Comparison of ENCODE assay signal across 20 cellular contexts in the genomic region with DNA sequence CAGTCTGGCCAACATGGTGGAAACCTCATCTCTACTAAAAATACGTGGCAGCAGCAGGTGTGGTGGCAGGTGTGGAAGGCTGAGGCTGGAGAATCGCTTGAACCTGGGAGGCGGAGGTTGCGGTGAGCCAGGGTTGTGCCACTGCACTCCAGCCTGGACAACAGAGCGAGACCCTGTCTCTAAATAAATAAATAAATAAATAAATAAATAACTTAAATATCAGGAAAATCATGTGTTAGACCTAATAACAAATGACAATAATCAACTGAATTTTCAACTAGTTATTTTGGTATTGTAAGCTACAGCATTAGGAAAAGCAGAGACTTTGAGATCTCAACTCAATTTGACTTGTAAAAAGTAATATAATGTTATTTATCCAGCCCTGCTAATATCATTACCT. TPM values are rescaled to one million over a fixed set of nuclear protein-coding genes. Genes with fewer than 3 reads are reported as not detected.
DNase-seq lines count a peak whose midpoint lies in the region; ATAC-seq, FAIRE-seq and TF ChIP-seq lines count a peak whose summit lies in the region.
"Had no signal": no experiment of that assay in that cellular context is flagged by ENCODE, and none has a peak within 500 bp of the region (broad histone marks: within the 10 kb centered on the region; RNA-seq: fewer than 3 reads in every experiment).

No MANE protein-coding gene starts in this region.

- CTCF ChIA-PET in A549 (lab: Yijun Ruan, JAX): interaction anchor here (0.6 kb wide), 1 partner anchor 62 kb away, joined by 5 read pairs; no protein-coding TSS in a partner anchor
- CTCF ChIA-PET in HEK293 (lab: Yijun Ruan, JAX): no interaction called here

- ATAC-seq in A549: no peak
- ATAC-seq: CD8-positive, alpha-beta T cell had no signal

- H3K4me1 ChIP-seq in A549 (no peaks in the 10 kb centered on the region; the same call in 2 of the 3 replicates), HEK293 (ENCODE audit: control insufficient read depth, insufficient read depth, low read length) (peaks cover 8% of the 10 kb centered on the region; the same call in 1 of the 2 replicates)
- H3K4me1 ChIP-seq: Caco-2 had no signal

- no peak for TF ChIP-seq RAD21 in A549 (conservative IDR thresholded peaks at IDR 0.05 in 1 of 2, IDR thresholded peaks at IDR 0.05 in 1 of 2)

- no peaks in the 10 kb centered on the region for H3K9me3 ChIP-seq in A549
- no peaks in the 10 kb centered on the region for H3K9me3 ChIP-seq in HEK293 (ENCODE audit: control insufficient read depth, insufficient read depth, low read depth, low read length)
- H3K9me3 ChIP-seq: Caco-2 had no signal

- FAIRE-seq in A549 (lab: Jason Lieb, UNC): no peak
- FAIRE-seq: A204.1, D721Med, G401.6, GM12891, GM19239 had no signal

- intact Hi-C loops in posterior cingulate gyrus (cut with DNase I): no loop called here

- H3K4me2 ChIP-seq in A549: no peak overlapping the region
- H3K4me2 ChIP-seq: BLaER1 treated with 17β-estradiol and CSF1 and Interleukin-3, amounts not matched to agents 10 nM and 100 nM had no signal

- 97% methylated on average over 5 of the region's 5 CpGs for WGBS in A549 (ENCODE audit: missing lambda C conversion rate)

- TF ChIP-seq EP300 in A549 (IDR thresholded peaks at IDR 0.05): no peak

- peaks cover 3 to 10% of the 10 kb centered on the region in 2 experiments; a peak in 2 of 3 replicates for H3K36me3 ChIP-seq in HEK293 (ENCODE audit: control insufficient read depth in 2 of 2, insufficient read depth in 1 of 2, low read length in 2 of 2)

- no peak for TF ChIP-seq CTCF in A549 (IDR thresholded peaks at IDR 0.05)
- no peak for TF ChIP-seq CTCF in HEK293 (tag by site-specific recombination; IDR thresholded peaks at IDR 0.05)

- TF ChIP-seq POLR2A in A549 (IDR thresholded peaks at IDR 0.05; ENCODE audit: low read length): no peak

- H3K27ac ChIP-seq in A549: no peak overlapping the region
- no peak overlapping the region for H3K27ac ChIP-seq in HEK293 (ENCODE audit: extremely low read depth, low read depth, low read length)
- H3K27ac ChIP-seq: BLaER1 treated with 17β-estradiol and CSF1 and Interleukin-3, amounts not matched to agents 10 nM and 100 nM; C4-2B had no signal

- DNase-seq in A549 (ENCODE audit: low read depth in 1 of 2, low spot score in 1 of 2) (no peak), myocyte (ENCODE audit: low read depth) (peak; percentile 22), NCI-H226 (no peak), posterior cingulate gyrus (no peak)
- DNase-seq: 8988T; AML-193; Caco-2; Calu3; CD4-positive, alpha-beta T cell; CD8-positive, alpha-beta T cell; DMS79 treated with DMSO at 0.1 percent for 48 hours; GF-D8 had no signal

- POLR2A ChIA-PET in A549 (lab: Yijun Ruan, JAX): no interaction called here
- POLR2A ChIA-PET in HEK293 (lab: Yijun Ruan, JAX): no interaction called here

- H3K4me3 ChIP-seq in A549 (no peak overlapping the region), HEK293 (ENCODE audit: low read depth, low read length) (no peak overlapping the region)
- H3K4me3 ChIP-seq: BLaER1 treated with 17β-estradiol and CSF1 and Interleukin-3, amounts not matched to agents 10 nM and 100 nM had no signal

TF ChIP-seq in A549, 52 proteins besides CTCF, POLR2A, EP300 and RAD21:
- TF ChIP-seq RCOR1 (IDR thresholded peaks at IDR 0.05; ENCODE audit: low read depth, low read length) (no peak), ZC3H11A (IDR thresholded peaks at IDR 0.05) (peak; percentile 13; the same call in 1 of the 2 replicates), NPAS2 (CRISPR knock-in tag; IDR thresholded peaks at IDR 0.05; ENCODE audit: borderline replicate concordance) (no peak)
- TF ChIP-seq, protein P1, sequence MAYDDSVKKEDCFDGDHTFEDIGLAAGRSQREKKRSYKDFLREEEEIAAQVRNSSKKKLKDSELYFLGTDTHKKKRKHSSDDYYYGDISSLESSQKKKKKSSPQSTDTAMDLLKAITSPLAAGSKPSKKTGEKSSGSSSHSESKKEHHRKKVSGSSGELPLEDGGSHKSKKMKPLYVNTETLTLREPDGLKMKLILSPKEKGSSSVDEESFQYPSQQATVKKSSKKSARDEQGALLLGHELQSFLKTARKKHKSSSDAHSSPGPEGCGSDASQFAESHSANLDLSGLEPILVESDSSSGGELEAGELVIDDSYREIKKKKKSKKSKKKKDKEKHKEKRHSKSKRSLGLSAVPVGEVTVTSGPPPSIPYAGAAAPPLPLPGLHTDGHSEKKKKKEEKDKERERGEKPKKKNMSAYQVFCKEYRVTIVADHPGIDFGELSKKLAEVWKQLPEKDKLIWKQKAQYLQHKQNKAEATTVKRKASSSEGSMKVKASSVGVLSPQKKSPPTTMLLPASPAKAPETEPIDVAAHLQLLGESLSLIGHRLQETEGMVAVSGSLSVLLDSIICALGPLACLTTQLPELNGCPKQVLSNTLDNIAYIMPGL (CRISPR knock-in tag; IDR thresholded peaks at IDR 0.05; ENCODE audit: borderline replicate concordance): no peak

TF ChIP-seq in HEK293, 187 proteins besides CTCF, POLR2A, EP300 and RAD21 (continues in another document):
- 0 out of 2 replicates have a peak, but pooled peaks have one; percentile 25 for TF ChIP-seq ZNF623 (tag by site-specific recombination; IDR thresholded peaks at IDR 0.05)
- 0 out of 2 replicates have a peak, but pooled peaks have one; percentile 23 for TF ChIP-seq ZBTB8A (tag by site-specific recombination; IDR thresholded peaks at IDR 0.05)
- TF ChIP-seq, protein P2, sequence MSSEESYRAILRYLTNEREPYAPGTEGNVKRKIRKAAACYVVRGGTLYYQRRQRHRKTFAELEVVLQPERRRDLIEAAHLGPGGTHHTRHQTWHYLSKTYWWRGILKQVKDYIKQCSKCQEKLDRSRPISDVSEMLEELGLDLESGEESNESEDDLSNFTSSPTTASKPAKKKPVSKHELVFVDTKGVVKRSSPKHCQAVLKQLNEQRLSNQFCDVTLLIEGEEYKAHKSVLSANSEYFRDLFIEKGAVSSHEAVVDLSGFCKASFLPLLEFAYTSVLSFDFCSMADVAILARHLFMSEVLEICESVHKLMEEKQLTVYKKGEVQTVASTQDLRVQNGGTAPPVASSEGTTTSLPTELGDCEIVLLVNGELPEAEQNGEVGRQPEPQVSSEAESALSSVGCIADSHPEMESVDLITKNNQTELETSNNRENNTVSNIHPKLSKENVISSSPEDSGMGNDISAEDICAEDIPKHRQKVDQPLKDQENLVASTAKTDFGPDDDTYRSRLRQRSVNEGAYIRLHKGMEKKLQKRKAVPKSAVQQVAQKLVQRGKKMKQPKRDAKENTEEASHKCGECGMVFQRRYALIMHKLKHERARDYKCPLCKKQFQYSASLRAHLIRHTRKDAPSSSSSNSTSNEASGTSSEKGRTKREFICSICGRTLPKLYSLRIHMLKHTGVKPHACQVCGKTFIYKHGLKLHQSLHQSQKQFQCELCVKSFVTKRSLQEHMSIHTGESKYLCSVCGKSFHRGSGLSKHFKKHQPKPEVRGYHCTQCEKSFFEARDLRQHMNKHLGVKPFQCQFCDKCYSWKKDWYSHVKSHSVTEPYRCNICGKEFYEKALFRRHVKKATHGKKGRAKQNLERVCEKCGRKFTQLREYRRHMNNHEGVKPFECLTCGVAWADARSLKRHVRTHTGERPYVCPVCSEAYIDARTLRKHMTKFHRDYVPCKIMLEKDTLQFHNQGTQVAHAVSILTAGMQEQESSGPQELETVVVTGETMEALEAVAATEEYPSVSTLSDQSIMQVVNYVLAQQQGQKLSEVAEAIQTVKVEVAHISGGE (tag by site-specific recombination; conservative IDR thresholded peaks at IDR 0.05; ENCODE audit: low read depth): 0 out of 2 replicates have a peak, but pooled peaks have one; percentile 16
- peak; percentile 46 for TF ChIP-seq ZNF426 (tag by site-specific recombination; IDR thresholded peaks at IDR 0.05)
- no peak for TF ChIP-seq ZNF624 (tag by site-specific recombination; IDR thresholded peaks at IDR 0.05)
- TF ChIP-seq ZNF394 (tag by site-specific recombination; IDR thresholded peaks at IDR 0.05; ENCODE audit: borderline replicate concordance): peak; percentile 66; the same call in 1 of the 2 replicates
- no peak for TF ChIP-seq ZNF610 (tag by site-specific recombination; IDR thresholded peaks at IDR 0.05; ENCODE audit: borderline replicate concordance)
- peak; percentile 26 for TF ChIP-seq ZNF555 (tag by site-specific recombination; conservative IDR thresholded peaks at IDR 0.05)
- TF ChIP-seq ZNF600 (tag by site-specific recombination; IDR thresholded peaks at IDR 0.05): no peak

RNA-seq across cellular contexts. Expression of a gene that starts 9.2 kb away (rescaled TPM):
- polyA plus RNA-seq in A549 (2011; rRNA removed) (34.8 and 47.8 TPM in 2 replicates), A549 (2017; fragmentation: RNase III; extraction: RNeasy Plus Mini Kit Qiagen cat#74134 plus additional on column Dnase treatment) (11.7 to 15.3 TPM (median 13.2 TPM) in 3 replicates)
- 18.0 and 25.4 TPM in 2 replicates for polyA plus RNA-seq in A549 (2012; cell fraction: cytosol; rRNA removed)
- polyA plus RNA-seq in A549 (2012; cell fraction: nucleus; rRNA removed): 16.1 and 21.7 TPM in 2 replicates
- polyA minus RNA-seq in A549 (2011; rRNA and poly(A)+ RNA removed): 68.1 and 80.1 TPM in 2 replicates
- total RNA-seq in myocyte: 24.6 and 25.2 TPM in 2 replicates
- polyA plus RNA-seq in myocyte (2012): 24.2 TPM
